In genomic region chr12:122979001-122979907, GRCh38 we compare ENCODE assay signal across 7 cellular contexts. TPM values are rescaled to one million over a fixed set of nuclear protein-coding genes. Genes with fewer than 3 reads are reported as not detected.
DNase-seq lines count a peak whose midpoint lies in the region; ATAC-seq and TF ChIP-seq lines count a peak whose summit lies in the region.

No MANE protein-coding gene starts in this region.

- no peak for TF ChIP-seq CTCF in HFF-Myc (IDR thresholded peaks at IDR 0.05; ENCODE audit: low read depth, low read length, missing control alignments)
- no peak for TF ChIP-seq CTCF in activated CD8-positive, alpha-beta T cell treated with anti-CD3 and anti-CD28 coated beads for 36 hours (IDR thresholded peaks at IDR 0.05)
- no peak for TF ChIP-seq CTCF in hepatocyte (IDR thresholded peaks at IDR 0.05; ENCODE audit: poor library complexity)

- H3K27ac Mint-ChIP-seq in activated CD8-positive, alpha-beta T cell treated with anti-CD3 and anti-CD28 coated beads for 36 hours = peak overlapping the region; percentile 93

- no peaks in the 10 kb centered on the region for H3K36me3 ChIP-seq in hepatocyte (replicated peaks; ENCODE audit: insufficient read depth, low read depth)

- H3K79me2 ChIP-seq in hepatocyte = peaks cover 70% of the 10 kb centered on the region

- H4K20me1 ChIP-seq in hepatocyte (ENCODE audit: insufficient read depth, poor library complexity, severe bottlenecking) = no peaks in the 10 kb centered on the region

- peak overlapping the region; percentile 82 for H3K4me3 ChIP-seq in HFF-Myc (replicated peaks; ENCODE audit: low read depth, low read length)
- peak overlapping the region; percentile 100 for H3K4me3 ChIP-seq in hepatocyte
- H3K4me3 ChIP-seq in skin epidermis = peak overlapping the region; percentile 82 to 98 (median 89)

- intact Hi-C loops in activated CD8-positive, alpha-beta T cell treated with anti-CD3 and anti-CD28 coated beads for 36 hours (cut with micrococcal nuclease) = loop anchor here (10.0 kb wide), 2 partner anchors 176 to 256 kb away; partner anchors contain the start of genes MPHOSPH9, MTRFR and PITPNM2

- H3K27me3 Mint-ChIP-seq in activated CD8-positive, alpha-beta T cell treated with anti-CD3 and anti-CD28 coated beads for 36 hours = no peaks in the 10 kb centered on the region

- H2AFZ ChIP-seq in hepatocyte = peak overlapping the region; percentile 98

- WGBS in hepatocyte (ENCODE audit: low lambda C conversion rate, missing lambda C conversion rate) = 84% methylated on average over 28 of the region's 28 CpGs

- POLR2A ChIA-PET in activated CD8-positive, alpha-beta T cell treated with anti-CD3 and anti-CD28 coated beads for 36 hours (lab: Charles Lee) = interaction anchor here (0.7 to 1.1 kb wide), 7 partner anchors 9 to 253 kb away, joined by 3 read pairs; partner anchors contain the start of genes MPHOSPH9 and MTRFR

- no peaks in the 10 kb centered on the region for H3K9me3 ChIP-seq in hepatocyte (ENCODE audit: low read depth)

- H3K27ac ChIP-seq in hepatocyte (peak overlapping the region; percentile 91), skin epidermis (peak overlapping the region in 18 of 21 experiments; percentile 85 to 98 (median 93))

- peaks cover 18% of the 10 kb centered on the region for H3K36me3 Mint-ChIP-seq in activated CD8-positive, alpha-beta T cell treated with anti-CD3 and anti-CD28 coated beads for 36 hours (ENCODE audit: low read depth)

- H3K4me1 ChIP-seq in hepatocyte (ENCODE audit: insufficient read depth) = peaks cover 34% of the 10 kb centered on the region

- DNase-seq in HFF-Myc (ENCODE audit: extremely low read depth, low read depth) = no peak
- peak; percentile 23 for DNase-seq in activated CD8-positive, alpha-beta T cell treated with anti-CD3 and anti-CD28 coated beads for 36 hours
- no peak for DNase-seq in hepatocyte (ENCODE audit: low spot score)
- no peak for DNase-seq in KG1 (lab: John Stamatoyannopoulos, UW)
- no peak for DNase-seq in activated gamma-delta T cell (lab: John Stamatoyannopoulos, UW)

- H3K4me3 Mint-ChIP-seq in activated CD8-positive, alpha-beta T cell treated with anti-CD3 and anti-CD28 coated beads for 36 hours = peak overlapping the region; percentile 92

- no peak for ATAC-seq in activated CD8-positive, alpha-beta T cell treated with anti-CD3 and anti-CD28 coated beads for 36 hours
- no peak for ATAC-seq in GM18868 (IDR thresholded peaks at IDR 0.05; ENCODE audit: unreplicated experiment)

- H3K27me3 ChIP-seq in hepatocyte = no peaks in the 10 kb centered on the region

- CTCF ChIA-PET in activated CD8-positive, alpha-beta T cell treated with anti-CD3 and anti-CD28 coated beads for 36 hours (lab: Charles Lee) = interaction anchor here (0.8 to 1.8 kb wide), 5 partner anchors 118 to 263 kb away, joined by 3 to 6 read pairs (median 3); no protein-coding TSS in a partner anchor

- H3K4me1 Mint-ChIP-seq in activated CD8-positive, alpha-beta T cell treated with anti-CD3 and anti-CD28 coated beads for 36 hours (ENCODE audit: low read depth) = peaks cover 54% of the 10 kb centered on the region

- no peaks in the 10 kb centered on the region for H3K9me2 ChIP-seq in hepatocyte (replicated peaks; ENCODE audit: insufficient read depth)

- H3K4me2 ChIP-seq in hepatocyte = peak overlapping the region; percentile 97

- no peaks in the 10 kb centered on the region for H3K9me3 Mint-ChIP-seq in activated CD8-positive, alpha-beta T cell treated with anti-CD3 and anti-CD28 coated beads for 36 hours

RNA-seq across cellular contexts. Expression of gene ARL6IP4, which starts 1.2 kb away (rescaled TPM):
- total RNA-seq in activated CD8-positive, alpha-beta T cell treated with anti-CD3 and anti-CD28 coated beads for 36 hours = 100 to 1,000 TPM; 174 to 180 TPM
- 131 and 138 TPM in 2 replicates for total RNA-seq in hepatocyte
- 248 and 284 TPM in 2 replicates for polyA plus RNA-seq in hepatocyte

RNA-seq across cellular contexts. Expression of gene OGFOD2, which starts 4.2 kb away (rescaled TPM):
- total RNA-seq in activated CD8-positive, alpha-beta T cell treated with anti-CD3 and anti-CD28 coated beads for 36 hours = 10 to 100 TPM; 27.1 to 31.5 TPM
- total RNA-seq in hepatocyte = 11.4 and 13.4 TPM in 2 replicates
- polyA plus RNA-seq in hepatocyte = 23.9 and 26.5 TPM in 2 replicates

RNA-seq across cellular contexts. Expression of gene ABCB9, which starts 13.0 kb away (rescaled TPM):
- total RNA-seq in activated CD8-positive, alpha-beta T cell treated with anti-CD3 and anti-CD28 coated beads for 36 hours = 1 to 10 TPM; 4.3 to 4.9 TPM
- 3.9 and 4.4 TPM in 2 replicates for total RNA-seq in hepatocyte
- polyA plus RNA-seq in hepatocyte = 5.5 and 7.3 TPM in 2 replicates
